ENCODE assay signal across 15 cellular contexts in genomic region chr5:106312360-106312759, GRCh38.
DNase-seq lines count a peak whose midpoint lies in the region; TF ChIP-seq lines count a peak whose summit lies in the region.
"Had no signal": no experiment of that assay in that cellular context is flagged by ENCODE, and none has a peak within 500 bp of the region (broad histone marks: within the 10 kb centered on the region; RNA-seq: fewer than 3 reads in every experiment).

No MANE protein-coding gene starts in this region.

- H3K4me3 Mint-ChIP-seq in glutamatergic neuron (ENCODE audit: unreplicated experiment), result no peak overlapping the region
- H3K4me3 Mint-ChIP-seq: brain; stimulated activated naive CD8-positive, alpha-beta T cell treated with anti-CD3 and anti-CD28 coated beads, Interleukin-15, amount 100 ng/mL, for 72 hours had no signal

- no peaks in the 10 kb centered on the region for H3K36me3 Mint-ChIP-seq in glutamatergic neuron (ENCODE audit: unreplicated experiment)
- H3K36me3 Mint-ChIP-seq: brain had no signal

- no peak overlapping the region for H3K4me3 ChIP-seq in cardiac fibroblast (replicated peaks in 1 of 2; ENCODE audit: low read depth in 2 of 2, low read length in 2 of 2)
- H3K4me3 ChIP-seq: gastrocnemius medialis, SJSA1 had no signal

- no peaks in the 10 kb centered on the region for H3K4me1 Mint-ChIP-seq in glutamatergic neuron (ENCODE audit: low read depth, unreplicated experiment)
- H3K4me1 Mint-ChIP-seq: stimulated activated naive CD8-positive, alpha-beta T cell treated with anti-CD3 and anti-CD28 coated beads, Interleukin-15, amount 100 ng/mL, for 72 hours had no signal

- TF ChIP-seq CTCF in cardiac fibroblast (IDR thresholded peaks at IDR 0.05; ENCODE audit: low read depth, low read length) (no peak), glutamatergic neuron (IDR thresholded peaks at IDR 0.05; ENCODE audit: partially characterized antibody, unreplicated experiment) (no peak)

- H3K27me3 Mint-ChIP-seq in glutamatergic neuron (ENCODE audit: unreplicated experiment), result no peaks in the 10 kb centered on the region
- H3K27me3 Mint-ChIP-seq: brain; stimulated activated naive CD8-positive, alpha-beta T cell treated with anti-CD3 and anti-CD28 coated beads, Interleukin-15, amount 100 ng/mL, for 72 hours had no signal

- H3K9me3 Mint-ChIP-seq in glutamatergic neuron (ENCODE audit: unreplicated experiment), result no peaks in the 10 kb centered on the region
- H3K9me3 Mint-ChIP-seq: brain; stimulated activated naive CD8-positive, alpha-beta T cell treated with anti-CD3 and anti-CD28 coated beads, Interleukin-15, amount 100 ng/mL, for 72 hours had no signal

- DNase-seq in AG20443 (ENCODE audit: low spot score) (peak; percentile 9), LHCN-M2 (ENCODE audit: low read depth) (peak; percentile 32), cardiac fibroblast (ENCODE audit: low read depth in 2 of 2) (peak; percentile 13 to 38), kidney glomerular epithelial cell (lab: John Stamatoyannopoulos, UW) (peak; percentile 45), glutamatergic neuron (no peak), NCI-H526 (lab: John Stamatoyannopoulos, UW) (no peak), NCI-H1092 (lab: John Stamatoyannopoulos, UW) (no peak)
- DNase-seq in activated naive CD4-positive, alpha-beta T cell treated with anti-CD3 and anti-CD28 coated beads, Interleukin-2, amount 50 U/mL, for 16 hours, result no peak
- DNase-seq: activated gamma-delta T cell treated with Interleukin-2 at 50 U/mL for 16 hours; gastrocnemius medialis; MM.1S; NCI-H1930; stimulated activated naive CD8-positive, alpha-beta T cell treated with anti-CD3 and anti-CD28 coated beads, Interleukin-15, amount 100 ng/mL, for 72 hours had no signal

- H3K27ac Mint-ChIP-seq in glutamatergic neuron (ENCODE audit: unreplicated experiment), result no peak overlapping the region
- H3K27ac Mint-ChIP-seq: brain; stimulated activated naive CD8-positive, alpha-beta T cell treated with anti-CD3 and anti-CD28 coated beads, Interleukin-15, amount 100 ng/mL, for 72 hours had no signal

Comparison
In these comparisons a context has a peak if more than half of its experiments do, and no peak if none do; other contexts are left out.
1. DNase-seq: peak in AG20443 (single experiment), LHCN-M2 (single experiment), cardiac fibroblast (2 of 2) and kidney glomerular epithelial cell (single experiment); none in glutamatergic neuron (single experiment), NCI-H526 (0 of 2), activated naive CD4-positive, alpha-beta T cell treated with anti-CD3 and anti-CD28 coated beads, Interleukin-2, amount 50 U/mL, for 16 hours (single experiment) and NCI-H1092 (single experiment).